10 cellular contexts compared by ENCODE assay signal in genomic region chr1:44803062-44803311, GRCh38. TPM values are rescaled to one million over a fixed set of nuclear protein-coding genes. Genes with fewer than 3 reads are reported as not detected.
DNase-seq lines count a peak whose midpoint lies in the region; ATAC-seq, FAIRE-seq and TF ChIP-seq lines count a peak whose summit lies in the region.
"Had no signal": no experiment of that assay in that cellular context is flagged by ENCODE, and none has a peak within 500 bp of the region (broad histone marks: within the 10 kb centered on the region; RNA-seq: fewer than 3 reads in every experiment).

No MANE protein-coding gene starts in this region.

- peak overlapping the region; percentile 98 for H3K4me2 ChIP-seq in keratinocyte (ENCODE audit: control insufficient read depth, extremely low read depth, insufficient read depth, low read depth, low read length)

- H3K27me3 Mint-ChIP-seq in activated CD8-positive, alpha-beta memory T cell treated with anti-CD3 and anti-CD28 coated beads, Interleukin-2, amount 10 ng/mL, durations not matched to agents 7 days and 5 days = no peaks in the 10 kb centered on the region

- H3K27me3 ChIP-seq in keratinocyte (ENCODE audit: control insufficient read depth, extremely low read depth, insufficient read depth, low read length) (no peaks in the 10 kb centered on the region), subcutaneous abdominal adipose tissue (ENCODE audit: control insufficient read depth in 5 of 5, insufficient read depth in 4 of 5, low read length in 5 of 5) (peaks cover 0 to 3% (median 0%) of the 10 kb centered on the region in 5 donors)
- H3K27me3 ChIP-seq: suprapubic skin had no signal

- dilution Hi-C loops in keratinocyte (cut with MboI; ENCODE audit: extremely low pct_ligation_motif_present, low sequenced_read_pairs) = no loop called here

- intact Hi-C loops in left colon (cut with DNase I, micrococcal nuclease) = no loop called here

- peaks cover 41% of the 10 kb centered on the region for H3K79me2 ChIP-seq in keratinocyte (ENCODE audit: control insufficient read depth, insufficient read depth, low read length)

- in situ Hi-C loops in KBM-7 (cut with MboI; ENCODE audit: low pct_unique_long_range_greater_than_20kb, low sequenced_read_pairs) = no loop called here

- no peak overlapping the region for H3K4me3 ChIP-seq in keratinocyte (ENCODE audit: control insufficient read depth in 2 of 3, extremely low read depth in 1 of 3, insufficient read depth in 2 of 3, low read depth in 1 of 3, low read length in 3 of 3)
- peak overlapping the region in 4 of 5 donors; percentile 6 to 92 (median 82) for H3K4me3 ChIP-seq in subcutaneous abdominal adipose tissue (ENCODE audit: low read depth in 1 of 5, low read length in 5 of 5)

- H3K9me3 Mint-ChIP-seq in activated CD8-positive, alpha-beta memory T cell treated with anti-CD3 and anti-CD28 coated beads, Interleukin-2, amount 10 ng/mL, durations not matched to agents 7 days and 5 days (ENCODE audit: low read depth) = no peaks in the 10 kb centered on the region
- H3K9me3 Mint-ChIP-seq in activated naive CD4-positive, alpha-beta T cell treated with anti-CD3 and anti-CD28 coated beads, Interleukin-2, amount 50 U/mL, for 72 hours = no peaks in the 10 kb centered on the region

- ATAC-seq in activated CD8-positive, alpha-beta memory T cell treated with anti-CD3 and anti-CD28 coated beads, Interleukin-2, amount 10 ng/mL, durations not matched to agents 7 days and 5 days = no peak
- ATAC-seq in activated naive CD4-positive, alpha-beta T cell treated with anti-CD3 and anti-CD28 coated beads, Interleukin-2, amount 50 U/mL, for 72 hours = no peak
- no peak for ATAC-seq in left colon

- H3K9me1 ChIP-seq in keratinocyte (ENCODE audit: control insufficient read depth, extremely low read depth, insufficient read depth, low read length) = no peaks in the 10 kb centered on the region

- peaks cover 40% of the 10 kb centered on the region for H3K36me3 Mint-ChIP-seq in activated CD8-positive, alpha-beta memory T cell treated with anti-CD3 and anti-CD28 coated beads, Interleukin-2, amount 10 ng/mL, durations not matched to agents 7 days and 5 days
- H3K36me3 Mint-ChIP-seq in activated naive CD4-positive, alpha-beta T cell treated with anti-CD3 and anti-CD28 coated beads, Interleukin-2, amount 50 U/mL, for 72 hours = peaks cover 39 to 51% of the 10 kb centered on the region in 2 donors

- H3K4me1 ChIP-seq in keratinocyte (ENCODE audit: control insufficient read depth, extremely low read depth, insufficient read depth, low read length) (peaks cover 47% of the 10 kb centered on the region), subcutaneous abdominal adipose tissue (ENCODE audit: control insufficient read depth in 5 of 5, insufficient read depth in 5 of 5, low read length in 5 of 5) (peaks cover 14 to 67% (median 48%) of the 10 kb centered on the region in 5 donors)

- peaks cover 50% of the 10 kb centered on the region for H3K4me1 Mint-ChIP-seq in activated CD8-positive, alpha-beta memory T cell treated with anti-CD3 and anti-CD28 coated beads, Interleukin-2, amount 10 ng/mL, durations not matched to agents 7 days and 5 days

- no peaks in the 10 kb centered on the region for H3K9me3 ChIP-seq in keratinocyte (ENCODE audit: control insufficient read depth, low read depth, low read length)
- H3K9me3 ChIP-seq in subcutaneous abdominal adipose tissue (ENCODE audit: control insufficient read depth in 5 of 5, low read length in 5 of 5) = no peaks in the 10 kb centered on the region
- H3K9me3 ChIP-seq: suprapubic skin had no signal

- DNase-seq in activated CD8-positive, alpha-beta memory T cell treated with anti-CD3 and anti-CD28 coated beads, Interleukin-2, amount 10 ng/mL, durations not matched to agents 7 days and 5 days = no peak
- no peak for DNase-seq in activated CD8-positive, alpha-beta memory T cell treated with anti-CD3 and anti-CD28 coated beads, Interleukin-2, amount 50 U/mL, for 48 hours
- no peak for DNase-seq in activated naive CD4-positive, alpha-beta T cell treated with anti-CD3 and anti-CD28 coated beads, Interleukin-2, amount 50 U/mL, for 72 hours (ENCODE audit: low spot score in 2 of 2)
- no peak for DNase-seq in keratinocyte (ENCODE audit: low read depth, low spot score)
- no peak for DNase-seq in left colon
- DNase-seq in KBM-7 = no peak
- DNase-seq in COLO668 (lab: John Stamatoyannopoulos, UW; ENCODE audit: unreplicated experiment) = no peak
- DNase-seq: NCI-H82 had no signal

- H3K9ac ChIP-seq in keratinocyte (ENCODE audit: control insufficient read depth, extremely low read depth, insufficient read depth, low read length) (no peak overlapping the region), subcutaneous abdominal adipose tissue (ENCODE audit: low read length in 5 of 5) (peak overlapping the region in 1 of 5 donors; percentile 54)

- H2AFZ ChIP-seq in keratinocyte (ENCODE audit: control insufficient read depth, low read length) = no peak overlapping the region

- TF ChIP-seq CTCF in keratinocyte (optimal IDR thresholded peaks at IDR 0.05 in 1 of 3, IDR thresholded peaks at IDR 0.05 in 1 of 3, conservative IDR thresholded peaks at IDR 0.05 in 1 of 3; ENCODE audit: extremely low read depth in 1 of 3, insufficient read depth in 2 of 3, low read length in 3 of 3) = no peak

- peak overlapping the region; percentile 54 for H3K27ac Mint-ChIP-seq in activated CD8-positive, alpha-beta memory T cell treated with anti-CD3 and anti-CD28 coated beads, Interleukin-2, amount 10 ng/mL, durations not matched to agents 7 days and 5 days
- H3K27ac Mint-ChIP-seq in activated naive CD4-positive, alpha-beta T cell treated with anti-CD3 and anti-CD28 coated beads, Interleukin-2, amount 50 U/mL, for 72 hours = peak overlapping the region; percentile 66 to 97

- no peak overlapping the region for H3K4me3 Mint-ChIP-seq in activated CD8-positive, alpha-beta memory T cell treated with anti-CD3 and anti-CD28 coated beads, Interleukin-2, amount 10 ng/mL, durations not matched to agents 7 days and 5 days

- H3K27ac ChIP-seq in keratinocyte (ENCODE audit: control insufficient read depth, insufficient read depth, low read length) = no peak overlapping the region
- peak overlapping the region; percentile 47 for H3K27ac ChIP-seq in subcutaneous abdominal adipose tissue (ENCODE audit: low read depth, low read length)

- H4K20me1 ChIP-seq in keratinocyte (ENCODE audit: control insufficient read depth, extremely low read depth, insufficient read depth, low read length) = peaks cover 6% of the 10 kb centered on the region

- H3K36me3 ChIP-seq in keratinocyte (ENCODE audit: control insufficient read depth in 2 of 2, extremely low read depth in 1 of 2, insufficient read depth in 2 of 2, low read length in 2 of 2) (peaks cover 29 to 43% of the 10 kb centered on the region in 2 experiments), subcutaneous abdominal adipose tissue (ENCODE audit: control insufficient read depth in 5 of 5, insufficient read depth in 5 of 5, low read length in 5 of 5) (peaks cover 0 to 45% (median 40%) of the 10 kb centered on the region in 5 donors)

- no peak for FAIRE-seq in keratinocyte (lab: Jason Lieb, UNC)

- CTCF ChIA-PET in activated CD8-positive, alpha-beta memory T cell treated with anti-CD3 and anti-CD28 coated beads, Interleukin-2, amount 10 ng/mL, durations not matched to agents 7 days and 5 days (lab: Charles Lee) = interaction anchor here (0.6 to 5.2 kb wide), 2 partner anchors 11 to 16 kb away, joined by 3 to 62 read pairs; no protein-coding TSS in a partner anchor

RNA-seq across cellular contexts. Expression of gene PLK3, which starts 2.8 kb away (rescaled TPM):
- 10 to 100 TPM; 43.1 to 48.9 TPM for total RNA-seq in activated CD8-positive, alpha-beta memory T cell treated with anti-CD3 and anti-CD28 coated beads, Interleukin-2, amount 10 ng/mL, durations not matched to agents 7 days and 5 days
- total RNA-seq in activated naive CD4-positive, alpha-beta T cell treated with anti-CD3 and anti-CD28 coated beads, Interleukin-2, amount 50 U/mL, for 72 hours = 10 to 100 TPM; 39.6 to 80.8 TPM
- 30.6 to 34.0 TPM (median 33.5 TPM) in 3 replicates for polyA plus RNA-seq in keratinocyte
- polyA plus RNA-seq in keratinocyte (2011; ENCODE audit: low read depth) = 38.6 TPM
- polyA plus RNA-seq in keratinocyte (2011; cell fraction: cytosol; rRNA removed) = 23.9 and 32.6 TPM in 2 replicates
- 111 and 118 TPM in 2 replicates for polyA plus RNA-seq in keratinocyte (2011; cell fraction: nucleus; rRNA removed)
- polyA plus RNA-seq in keratinocyte (2012; ENCODE audit: low replicate concordance) = 21.8 and 38.7 TPM in 2 replicates
- 30.0 to 41.4 TPM (median 39.0 TPM) in 3 replicates for polyA minus RNA-seq in keratinocyte
- polyA minus RNA-seq in keratinocyte (2011; cell fraction: cytosol; rRNA and poly(A)+ RNA removed) = 31.7 TPM
- polyA minus RNA-seq in keratinocyte (2011; cell fraction: nucleus; rRNA and poly(A)+ RNA removed) = 46.9 and 49.6 TPM in 2 replicates
- 10 to 100 TPM in 1 of 2 donors, 1 to 10 TPM in 1; 8.1 to 10.4 TPM for total RNA-seq in left colon

RNA-seq across cellular contexts. Expression of gene DYNLT4, which starts 4.2 kb away (rescaled TPM):
- total RNA-seq in activated CD8-positive, alpha-beta memory T cell treated with anti-CD3 and anti-CD28 coated beads, Interleukin-2, amount 10 ng/mL, durations not matched to agents 7 days and 5 days = 1 to 10 TPM in 1 of 2 experiments, under 1 TPM in 1; 0.40 to 1.3 TPM
- under 1 TPM; 0.32 to 0.80 TPM for total RNA-seq in activated naive CD4-positive, alpha-beta T cell treated with anti-CD3 and anti-CD28 coated beads, Interleukin-2, amount 50 U/mL, for 72 hours
- not detected in 3 replicates for polyA plus RNA-seq in keratinocyte
- not detected for polyA plus RNA-seq in keratinocyte (2011; ENCODE audit: low read depth)
- not detected in 2 replicates for polyA plus RNA-seq in keratinocyte (2011; cell fraction: cytosol; rRNA removed)
- polyA plus RNA-seq in keratinocyte (2011; cell fraction: nucleus; rRNA removed) = not detected in 2 replicates
- polyA plus RNA-seq in keratinocyte (2012; ENCODE audit: low replicate concordance) = 0.48 and 0.80 TPM in 2 replicates
- polyA minus RNA-seq in keratinocyte = not detected in 3 replicates
- not detected for polyA minus RNA-seq in keratinocyte (2011; cell fraction: cytosol; rRNA and poly(A)+ RNA removed)
- polyA minus RNA-seq in keratinocyte (2011; cell fraction: nucleus; rRNA and poly(A)+ RNA removed) = not detected in 2 replicates
- total RNA-seq in left colon = under 1 TPM; 0.40 to 0.47 TPM
- total RNA-seq: suprapubic skin had no signal

RNA-seq across cellular contexts. Expression of gene BTBD19, which starts 5.3 kb away (rescaled TPM):
- total RNA-seq in activated CD8-positive, alpha-beta memory T cell treated with anti-CD3 and anti-CD28 coated beads, Interleukin-2, amount 10 ng/mL, durations not matched to agents 7 days and 5 days = 1 to 10 TPM; 3.7 to 4.5 TPM
- 10 to 100 TPM in 1 of 2 donors, 1 to 10 TPM in 1; 9.7 to 16.7 TPM for total RNA-seq in activated naive CD4-positive, alpha-beta T cell treated with anti-CD3 and anti-CD28 coated beads, Interleukin-2, amount 50 U/mL, for 72 hours
- polyA plus RNA-seq in keratinocyte = 2.2 to 3.9 TPM (median 2.9 TPM) in 3 replicates
- polyA plus RNA-seq in keratinocyte (2011; ENCODE audit: low read depth) = 4.7 TPM
- polyA plus RNA-seq in keratinocyte (2011; cell fraction: cytosol; rRNA removed) = 0.47 and 0.50 TPM in 2 replicates
- 19.0 and 20.5 TPM in 2 replicates for polyA plus RNA-seq in keratinocyte (2011; cell fraction: nucleus; rRNA removed)
- 1.7 and 4.0 TPM in 2 replicates for polyA plus RNA-seq in keratinocyte (2012; ENCODE audit: low replicate concordance)
- polyA minus RNA-seq in keratinocyte = 1.1 to 2.5 TPM (median 2.2 TPM) in 3 replicates
- polyA minus RNA-seq in keratinocyte (2011; cell fraction: cytosol; rRNA and poly(A)+ RNA removed) = not detected
- 5.1 and 5.5 TPM in 2 replicates for polyA minus RNA-seq in keratinocyte (2011; cell fraction: nucleus; rRNA and poly(A)+ RNA removed)
- 1 to 10 TPM; 2.4 to 2.9 TPM for total RNA-seq in left colon

RNA-seq across cellular contexts. Expression of gene BEST4, which starts 15.0 kb away (rescaled TPM):
- total RNA-seq in activated CD8-positive, alpha-beta memory T cell treated with anti-CD3 and anti-CD28 coated beads, Interleukin-2, amount 10 ng/mL, durations not matched to agents 7 days and 5 days = under 1 TPM; 0.73 to 0.79 TPM
- total RNA-seq in activated naive CD4-positive, alpha-beta T cell treated with anti-CD3 and anti-CD28 coated beads, Interleukin-2, amount 50 U/mL, for 72 hours = 1 to 10 TPM in 1 of 2 donors, under 1 TPM in 1; 0.80 to 1.8 TPM
- 0.07 to 0.14 TPM (median 0.13 TPM) in 3 replicates for polyA plus RNA-seq in keratinocyte
- polyA plus RNA-seq in keratinocyte (2011; ENCODE audit: low read depth) = 0.21 TPM
- 0.03 TPM in 1 of 2 replicates, not detected in the other for polyA plus RNA-seq in keratinocyte (2011; cell fraction: cytosol; rRNA removed)
- polyA plus RNA-seq in keratinocyte (2011; cell fraction: nucleus; rRNA removed) = 0.43 and 0.53 TPM in 2 replicates
- polyA plus RNA-seq in keratinocyte (2012; ENCODE audit: low replicate concordance) = 0.14 TPM in 1 of 2 replicates, not detected in the other
- 0.16 TPM in 1 of 3 replicates, not detected in the others for polyA minus RNA-seq in keratinocyte
- not detected for polyA minus RNA-seq in keratinocyte (2011; cell fraction: cytosol; rRNA and poly(A)+ RNA removed)
- not detected in 2 replicates for polyA minus RNA-seq in keratinocyte (2011; cell fraction: nucleus; rRNA and poly(A)+ RNA removed)
- 100 to 1,000 TPM; 113 to 120 TPM for total RNA-seq in left colon

RNA-seq across cellular contexts. Expression of gene RPS8, which starts 27.6 kb away (rescaled TPM):
- 1,000 to 10,000 TPM; 1,353 to 1,538 TPM for total RNA-seq in activated CD8-positive, alpha-beta memory T cell treated with anti-CD3 and anti-CD28 coated beads, Interleukin-2, amount 10 ng/mL, durations not matched to agents 7 days and 5 days
- 1,000 to 10,000 TPM; 2,726 to 3,052 TPM for total RNA-seq in activated naive CD4-positive, alpha-beta T cell treated with anti-CD3 and anti-CD28 coated beads, Interleukin-2, amount 50 U/mL, for 72 hours
- polyA plus RNA-seq in keratinocyte = 1,764 to 2,149 TPM (median 1,890 TPM) in 3 replicates
- polyA plus RNA-seq in keratinocyte (2011; ENCODE audit: low read depth) = 1,489 TPM
- polyA plus RNA-seq in keratinocyte (2011; cell fraction: cytosol; rRNA removed) = 1,963 and 2,381 TPM in 2 replicates
- polyA plus RNA-seq in keratinocyte (2011; cell fraction: nucleus; rRNA removed) = 529 and 600 TPM in 2 replicates
- 2,173 and 2,970 TPM in 2 replicates for polyA plus RNA-seq in keratinocyte (2012; ENCODE audit: low replicate concordance)
- 237 to 673 TPM (median 537 TPM) in 3 replicates for polyA minus RNA-seq in keratinocyte
- 965 TPM for polyA minus RNA-seq in keratinocyte (2011; cell fraction: cytosol; rRNA and poly(A)+ RNA removed)
- polyA minus RNA-seq in keratinocyte (2011; cell fraction: nucleus; rRNA and poly(A)+ RNA removed) = 131 and 151 TPM in 2 replicates
- 1,000 to 10,000 TPM; 1,280 to 1,342 TPM for total RNA-seq in left colon

Comparison
In these comparisons a context has a peak if more than half of its experiments do, and no peak if none do; other contexts are left out.
1. H3K4me3 ChIP-seq: peak in subcutaneous abdominal adipose tissue (4 of 5); none in keratinocyte (0 of 3).